In the genomic region with DNA sequence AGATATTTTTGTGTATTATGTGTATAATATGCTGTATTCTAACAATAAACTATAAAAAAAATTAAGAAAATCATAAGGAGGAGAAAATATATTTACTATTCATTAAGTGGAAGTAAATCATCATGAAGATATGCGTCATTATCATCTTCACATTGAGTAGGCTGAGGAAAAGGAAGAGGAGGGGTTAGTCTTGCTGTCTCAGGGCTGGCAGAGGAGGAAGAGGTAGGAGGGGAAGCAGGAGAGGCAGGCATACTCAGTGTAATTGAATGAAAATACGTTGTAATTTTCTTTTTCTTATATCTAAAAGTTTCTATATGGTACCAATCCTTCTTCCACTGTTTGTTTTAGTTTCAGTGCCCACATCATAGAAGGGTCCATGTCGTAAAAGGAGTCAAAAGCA, we compare ENCODE assay signal across 35 cellular contexts. TPM values are rescaled to one million over a fixed set of nuclear protein-coding genes. Genes with fewer than 3 reads are reported as not detected.
"Had no signal": no experiment of that assay in that cellular context is flagged by ENCODE, and none has a peak within 500 bp of the region (broad histone marks: within the 10 kb centered on the region; RNA-seq: fewer than 3 reads in every experiment).

No MANE protein-coding gene starts in this region.

- H3K4me1 Mint-ChIP-seq: activated CD8-positive, alpha-beta memory T cell treated with anti-CD3 and anti-CD28 coated beads, Interleukin-2, amount 10 ng/mL, durations not matched to agents 7 days and 5 days; T-helper 17 cell; WTC11 had no signal

- ATAC-seq: activated CD8-positive, alpha-beta memory T cell treated with anti-CD3 and anti-CD28 coated beads, Interleukin-2, amount 10 ng/mL, durations not matched to agents 7 days and 5 days; body of pancreas; PC-3; T-helper 17 cell; WTC11 had no signal

- H3K27ac Mint-ChIP-seq: activated CD8-positive, alpha-beta memory T cell treated with anti-CD3 and anti-CD28 coated beads, Interleukin-2, amount 10 ng/mL, durations not matched to agents 7 days and 5 days; activated naive CD8-positive, alpha-beta T cell treated with anti-CD3 and anti-CD28 coated beads, Interleukin-2, amount 10 ng/mL, durations not matched to agents 7 days and 5 days; T-helper 17 cell; WTC11 had no signal

- H3K36me3 Mint-ChIP-seq: activated CD8-positive, alpha-beta memory T cell treated with anti-CD3 and anti-CD28 coated beads, Interleukin-2, amount 10 ng/mL, durations not matched to agents 7 days and 5 days; activated naive CD8-positive, alpha-beta T cell treated with anti-CD3 and anti-CD28 coated beads, Interleukin-2, amount 10 ng/mL, durations not matched to agents 7 days and 5 days; WTC11 had no signal

- H3K4me3 Mint-ChIP-seq: activated CD8-positive, alpha-beta memory T cell treated with anti-CD3 and anti-CD28 coated beads, Interleukin-2, amount 10 ng/mL, durations not matched to agents 7 days and 5 days; activated naive CD8-positive, alpha-beta T cell treated with anti-CD3 and anti-CD28 coated beads, Interleukin-2, amount 10 ng/mL, durations not matched to agents 7 days and 5 days; T-helper 17 cell; WTC11 had no signal

- H3K9me3 Mint-ChIP-seq: activated naive CD8-positive, alpha-beta T cell treated with anti-CD3 and anti-CD28 coated beads, Interleukin-2, amount 10 ng/mL, durations not matched to agents 7 days and 5 days had no signal

- DNase-seq: activated CD4-positive, alpha-beta T cell treated with anti-CD3 and anti-CD28 coated beads for 4 hours; activated CD4-positive, alpha-beta T cell treated with anti-CD3 and anti-CD28 coated beads, Interleukin-2, amount 50 U/mL, for 48 hours; activated CD8-positive, alpha-beta memory T cell treated with anti-CD3 and anti-CD28 coated beads for 24 hours; activated CD8-positive, alpha-beta memory T cell treated with anti-CD3 and anti-CD28 coated beads, Interleukin-2, amount 10 ng/mL, durations not matched to agents 7 days and 5 days; activated CD8-positive, alpha-beta memory T cell treated with anti-CD3 and anti-CD28 coated beads, Interleukin-2, amount 50 U/mL, for 48 hours; activated effector memory CD4-positive, alpha-beta T cell treated with Interleukin-2 at 50 U/mL for 16 hours; activated naive CD4-positive, alpha-beta T cell treated with anti-CD3 and anti-CD28 coated beads, Interleukin-2, amount 50 U/mL, for 16 hours; activated naive CD8-positive, alpha-beta T cell treated with anti-CD3 and anti-CD28 coated beads, Interleukin-2, amount 10 ng/mL, durations not matched to agents 7 days and 5 days; activated T-cell treated with anti-CD3 and anti-CD28 coated beads, Interleukin-2, amount 50 U/mL, for 48 hours; amygdala; body of pancreas; MM.1S; MV-4-11; NCI-H1092; NCI-H1436 treated with DMSO at 0.1 percent for 48 hours; NCI-H1694 treated with DMSO at 0.1 percent for 48 hours; NCI-H2029; NCI-H345; NCI-H524 treated with DMSO at 0.1 percent for 48 hours; NCI-H748 treated with DMSO at 0.1 percent for 48 hours; NK-92 treated with Interleukin-12 subunit alpha and Interleukin-12 subunit beta, amount 100 ng/mL, for 24 hours; PC-3; Peyer's patch; RPMI8226; SHP77 treated with DMSO at 0.1 percent for 48 hours; SK-N-SH; T-helper 17 cell; T-helper 9 cell had no signal

RNA-seq across cellular contexts. Expression of a gene that starts 46.3 kb away (rescaled TPM):
- total RNA-seq: astrocyte, body of pancreas, cardiac septum, LHCN-M2, NCI-H460, PC-3, SJSA1, T-helper 17 cell, WTC11 had no signal

RNA-seq across cellular contexts. Expression of a gene that starts 54.2 kb away (rescaled TPM):
- total RNA-seq: activated CD8-positive, alpha-beta memory T cell treated with anti-CD3 and anti-CD28 coated beads, Interleukin-2, amount 10 ng/mL, durations not matched to agents 7 days and 5 days; activated naive CD8-positive, alpha-beta T cell treated with anti-CD3 and anti-CD28 coated beads, Interleukin-2, amount 10 ng/mL, durations not matched to agents 7 days and 5 days; astrocyte; body of pancreas; breast epithelium; cardiac septum; LHCN-M2; PC-3; Peyer's patch; SJSA1; T-helper 17 cell had no signal
